27 cellular contexts compared by ENCODE assay signal in genomic region chr20:58569211-58570125, GRCh38. TPM values are rescaled to one million over a fixed set of nuclear protein-coding genes. Genes with fewer than 3 reads are reported as not detected.
A peak's percentile ranks its signal among the peaks of the same experiment; 100 is the strongest.
DNase-seq lines count a peak whose midpoint lies in the region; ATAC-seq, FAIRE-seq and TF ChIP-seq lines count a peak whose summit lies in the region.
"Had no signal": no experiment of that assay in that cellular context is flagged by ENCODE, and none has a peak within 500 bp of the region (broad histone marks: within the 10 kb centered on the region; RNA-seq: fewer than 3 reads in every experiment).

No MANE protein-coding gene starts in this region.

- H3K36me3 Mint-ChIP-seq in GM23338 (ENCODE audit: low read depth), result no peaks in the 10 kb centered on the region
- no peaks in the 10 kb centered on the region for H3K36me3 Mint-ChIP-seq in chondrocyte (ENCODE audit: low read depth)
- H3K36me3 Mint-ChIP-seq: activated CD8-positive, alpha-beta memory T cell treated with anti-CD3 and anti-CD28 coated beads, Interleukin-2, amount 10 ng/mL, durations not matched to agents 7 days and 5 days; activated naive CD8-positive, alpha-beta T cell treated with anti-CD3 and anti-CD28 coated beads for 36 hours; stimulated activated effector memory CD8-positive, alpha-beta T cell treated with anti-CD3 and anti-CD28 coated beads, Interleukin-12 subunit alpha, Interleukin-12 subunit beta, amount 100 ng/mL, for 72 hours; T-cell had no signal

- no peaks in the 10 kb centered on the region for H3K9me3 Mint-ChIP-seq in GM23338
- H3K9me3 Mint-ChIP-seq in chondrocyte (ENCODE audit: low read depth), result no peaks in the 10 kb centered on the region
- H3K9me3 Mint-ChIP-seq: activated naive CD8-positive, alpha-beta T cell treated with anti-CD3 and anti-CD28 coated beads for 36 hours; activated T-helper 1 cell treated with anti-CD3 and anti-CD28 coated beads, Interleukin-12 subunit alpha, Interleukin-12 subunit beta, Interleukin-2, Interleukin-4 antibody, amounts not matched to agents 30 ng/mL and 10 ng/mL and 1 ng/mL, durations not matched to agents 14 hours and 24 hours and 36 hours; stimulated activated effector memory CD8-positive, alpha-beta T cell treated with anti-CD3 and anti-CD28 coated beads, Interleukin-12 subunit alpha, Interleukin-12 subunit beta, amount 100 ng/mL, for 72 hours; T-cell had no signal

- FAIRE-seq in GM19239 (lab: Jason Lieb, UNC), result no peak
- FAIRE-seq: D721Med, frontal cortex, islet of Langerhans had no signal

- ATAC-seq in GM23338 (peak; percentile 61), psoas muscle (no peak), body of pancreas (no peak), GM18505 (IDR thresholded peaks at IDR 0.05; ENCODE audit: unreplicated experiment) (no peak)
- ATAC-seq: activated CD8-positive, alpha-beta memory T cell treated with anti-CD3 and anti-CD28 coated beads, Interleukin-2, amount 10 ng/mL, durations not matched to agents 7 days and 5 days; stimulated activated effector memory CD8-positive, alpha-beta T cell treated with anti-CD3 and anti-CD28 coated beads, Interleukin-12 subunit alpha, Interleukin-12 subunit beta, amount 100 ng/mL, for 72 hours; T-cell had no signal

- no peak overlapping the region for H3K4me2 ChIP-seq in GM23338

- H3K27ac Mint-ChIP-seq in GM23338 (no peak overlapping the region), chondrocyte (ENCODE audit: unreplicated experiment) (peak overlapping the region; percentile 74)
- H3K27ac Mint-ChIP-seq: activated CD8-positive, alpha-beta memory T cell treated with anti-CD3 and anti-CD28 coated beads, Interleukin-2, amount 10 ng/mL, durations not matched to agents 7 days and 5 days; activated naive CD8-positive, alpha-beta T cell treated with anti-CD3 and anti-CD28 coated beads for 36 hours; activated T-helper 1 cell treated with anti-CD3 and anti-CD28 coated beads, Interleukin-12 subunit alpha, Interleukin-12 subunit beta, Interleukin-2, Interleukin-4 antibody, amounts not matched to agents 30 ng/mL and 10 ng/mL and 1 ng/mL, durations not matched to agents 14 hours and 24 hours and 36 hours; stimulated activated effector memory CD8-positive, alpha-beta T cell treated with anti-CD3 and anti-CD28 coated beads, Interleukin-12 subunit alpha, Interleukin-12 subunit beta, amount 100 ng/mL, for 72 hours; T-cell had no signal

- no peak for TF ChIP-seq CTCF in GM23338 (conservative IDR thresholded peaks at IDR 0.05; ENCODE audit: low read depth in 2 of 2)
- no peak for TF ChIP-seq CTCF in NB4 (IDR thresholded peaks at IDR 0.05; ENCODE audit: low read depth, low read length)
- TF ChIP-seq CTCF in chondrocyte (IDR thresholded peaks at IDR 0.05), result no peak
- TF ChIP-seq CTCF in ovary (IDR thresholded peaks at IDR 0.05), result no peak
- no peak for TF ChIP-seq CTCF in psoas muscle (IDR thresholded peaks at IDR 0.05)
- no peak for TF ChIP-seq CTCF in body of pancreas (IDR thresholded peaks at IDR 0.05)

- WGBS in ovary, 3 donors, result 39 to 40% (median 39%) methylated on average over 29 of the region's 29 CpGs
- WGBS in psoas muscle, 3 donors, result 47 to 59% (median 57%) methylated on average over 29 of the region's 29 CpGs
- WGBS in body of pancreas, 2 donors, result 51 to 60% methylated on average over 25 to 29 of the region's 29 CpGs

- intact Hi-C loops in ovary (cut with DNase I), result no loop called here
- intact Hi-C loops in psoas muscle (cut with DNase I), result no loop called here
- intact Hi-C loops in body of pancreas (cut with DNase I), result no loop called here

- H3K27ac ChIP-seq in GM23338 (ENCODE audit: low read depth), result no peak overlapping the region
- H3K27ac ChIP-seq in ovary, result peak overlapping the region in 1 of 2 donors; percentile 46
- no peak overlapping the region for H3K27ac ChIP-seq in psoas muscle
- H3K27ac ChIP-seq in body of pancreas, result no peak overlapping the region
- H3K27ac ChIP-seq: esophagus muscularis mucosa, GM23248, suprapubic skin had no signal

- no peak for TF ChIP-seq POLR2A in NB4 (IDR thresholded peaks at IDR 0.05; ENCODE audit: extremely low read depth, insufficient read length)
- TF ChIP-seq POLR2A in ovary (IDR thresholded peaks at IDR 0.05), result no peak
- no peak for TF ChIP-seq POLR2A in body of pancreas (IDR thresholded peaks at IDR 0.05)
- TF ChIP-seq POLR2A in GM18505 (IDR thresholded peaks at IDR 0.05; ENCODE audit: borderline replicate concordance, extremely low read depth, insufficient read depth, insufficient read length), result no peak

- H3K4me3 Mint-ChIP-seq in GM23338, result no peak overlapping the region
- no peak overlapping the region for H3K4me3 Mint-ChIP-seq in chondrocyte (ENCODE audit: unreplicated experiment)
- H3K4me3 Mint-ChIP-seq: activated CD8-positive, alpha-beta memory T cell treated with anti-CD3 and anti-CD28 coated beads, Interleukin-2, amount 10 ng/mL, durations not matched to agents 7 days and 5 days; activated naive CD8-positive, alpha-beta T cell treated with anti-CD3 and anti-CD28 coated beads for 36 hours; activated T-helper 1 cell treated with anti-CD3 and anti-CD28 coated beads, Interleukin-12 subunit alpha, Interleukin-12 subunit beta, Interleukin-2, Interleukin-4 antibody, amounts not matched to agents 30 ng/mL and 10 ng/mL and 1 ng/mL, durations not matched to agents 14 hours and 24 hours and 36 hours; stimulated activated effector memory CD8-positive, alpha-beta T cell treated with anti-CD3 and anti-CD28 coated beads, Interleukin-12 subunit alpha, Interleukin-12 subunit beta, amount 100 ng/mL, for 72 hours; T-cell had no signal

- no peak overlapping the region for H2AFZ ChIP-seq in GM23338
- H2AFZ ChIP-seq: GM23248 had no signal

- H3K27me3 ChIP-seq in GM23338 (ENCODE audit: insufficient read depth) (no peaks in the 10 kb centered on the region), ovary (no peaks in the 10 kb centered on the region), psoas muscle (ENCODE audit: insufficient read depth in 3 of 3, low read length in 2 of 3) (peaks cover 0 to 14% (median 5%) of the 10 kb centered on the region in 3 donors), body of pancreas (no peaks in the 10 kb centered on the region)
- H3K27me3 ChIP-seq: esophagus muscularis mucosa had no signal

- peaks cover 9% of the 10 kb centered on the region; the same call in 2 of the 3 replicates for H3K4me1 Mint-ChIP-seq in GM23338
- peaks cover 56% of the 10 kb centered on the region for H3K4me1 Mint-ChIP-seq in chondrocyte (ENCODE audit: low read depth)
- H3K4me1 Mint-ChIP-seq: activated CD8-positive, alpha-beta memory T cell treated with anti-CD3 and anti-CD28 coated beads, Interleukin-2, amount 10 ng/mL, durations not matched to agents 7 days and 5 days; activated naive CD8-positive, alpha-beta T cell treated with anti-CD3 and anti-CD28 coated beads for 36 hours; stimulated activated effector memory CD8-positive, alpha-beta T cell treated with anti-CD3 and anti-CD28 coated beads, Interleukin-12 subunit alpha, Interleukin-12 subunit beta, amount 100 ng/mL, for 72 hours had no signal

- H3F3A ChIP-seq in GM23338 (replicated peaks; ENCODE audit: low read depth), result no peaks in the 10 kb centered on the region

- no peaks in the 10 kb centered on the region for H3K36me3 ChIP-seq in GM23338 (ENCODE audit: insufficient read depth)
- H3K36me3 ChIP-seq in ovary, result no peaks in the 10 kb centered on the region
- no peaks in the 10 kb centered on the region for H3K36me3 ChIP-seq in psoas muscle (ENCODE audit: insufficient read depth in 1 of 2, low read depth in 1 of 2)
- H3K36me3 ChIP-seq in body of pancreas (replicated peaks in 1 of 2; ENCODE audit: insufficient read depth in 1 of 2, low read depth in 2 of 2), result no peaks in the 10 kb centered on the region
- H3K36me3 ChIP-seq: esophagus muscularis mucosa, suprapubic skin had no signal

- no peaks in the 10 kb centered on the region for H4K20me1 ChIP-seq in GM23338 (replicated peaks; ENCODE audit: insufficient read depth)

- no peaks in the 10 kb centered on the region for H3K79me2 ChIP-seq in GM23338 (replicated peaks; ENCODE audit: insufficient read depth)

- H3K27me3 Mint-ChIP-seq in GM23338 (ENCODE audit: insufficient read depth, low read depth, poor library complexity) (no peaks in the 10 kb centered on the region), chondrocyte (ENCODE audit: low read depth) (peaks cover 2% of the 10 kb centered on the region)
- H3K27me3 Mint-ChIP-seq: activated naive CD8-positive, alpha-beta T cell treated with anti-CD3 and anti-CD28 coated beads for 36 hours had no signal

- TF ChIP-seq EP300 in ovary (IDR thresholded peaks at IDR 0.05), result no peak

- H3K9me2 ChIP-seq in GM23338 (ENCODE audit: insufficient read depth), result no peaks in the 10 kb centered on the region

- H3K4me1 ChIP-seq in GM23338 (ENCODE audit: insufficient read depth) (no peaks in the 10 kb centered on the region), ovary (ENCODE audit: insufficient read depth) (peaks cover 5% of the 10 kb centered on the region), psoas muscle (no peaks in the 10 kb centered on the region), body of pancreas (no peaks in the 10 kb centered on the region)
- H3K4me1 ChIP-seq: suprapubic skin had no signal

- no peaks in the 10 kb centered on the region for H3K9me3 ChIP-seq in ovary
- no peaks in the 10 kb centered on the region for H3K9me3 ChIP-seq in psoas muscle
- no peaks in the 10 kb centered on the region for H3K9me3 ChIP-seq in body of pancreas
- H3K9me3 ChIP-seq: esophagus muscularis mucosa, suprapubic skin had no signal

- no peak overlapping the region for H3K4me3 ChIP-seq in GM23338
- H3K4me3 ChIP-seq in NB4 (ENCODE audit: low read depth, low read length), result no peak overlapping the region
- H3K4me3 ChIP-seq in ovary, result no peak overlapping the region
- H3K4me3 ChIP-seq in psoas muscle, result no peak overlapping the region
- H3K4me3 ChIP-seq in body of pancreas, result no peak overlapping the region
- H3K4me3 ChIP-seq: esophagus muscularis mucosa, GM23248, suprapubic skin had no signal

- DNase-seq in GM23338 (ENCODE audit: low spot score) (no peak), NB4 (ENCODE audit: low read depth) (peak; percentile 67), chondrocyte (ENCODE audit: low spot score) (peak; percentile 78), ovary (peak; percentile 25 to 65 (median 50)), psoas muscle (no peak), body of pancreas (no peak), GM19239 (ENCODE audit: insufficient read length, low spot score) (no peak)
- DNase-seq: activated CD4-positive, alpha-beta T cell treated with anti-CD3 and anti-CD28 coated beads for 48 hours; activated CD8-positive, alpha-beta memory T cell treated with anti-CD3 and anti-CD28 coated beads, Interleukin-2, amount 10 ng/mL, durations not matched to agents 7 days and 5 days; activated naive CD8-positive, alpha-beta T cell treated with anti-CD3 and anti-CD28 coated beads for 36 hours; effector memory CD4-positive, alpha-beta T cell; GM23248; hypothalamus; NCI-H1694; NCI-H2171 treated with DMSO at 0.1 percent for 48 hours; NCI-H524 treated with DMSO at 0.1 percent for 48 hours; stimulated activated CD4-positive, alpha-beta T cell treated with anti-CD3 and anti-CD28 coated beads, Interleukin-1b, Interleukin-23, amount 100 ng/mL, for 48 hours; T-cell had no signal

RNA-seq across cellular contexts. Expression of gene APCDD1L, which starts 54.3 kb away (rescaled TPM):
- 4.6 and 10.9 TPM in 2 replicates for total RNA-seq in GM23338 (2014; rRNA removed; shearing (Covaris generic))
- polyA plus RNA-seq in GM23338 (2016; fragmentation: Nextera tagmentation; extraction: Ambion mirVana), result 1.3 and 1.8 TPM in 2 replicates
- 20.7 to 26.3 TPM (median 22.5 TPM) in 3 replicates for total RNA-seq in chondrocyte
- under 1 TPM in 1 of 7 donors, not detected in 6; 0.08 TPM for total RNA-seq in ovary
- under 1 TPM in 1 of 2 donors, not detected in 1; 0.62 TPM for polyA plus RNA-seq in ovary
- 1 to 10 TPM in 1 of 4 donors, under 1 TPM in 3; 0.14 to 1.2 (median 0.18) TPM for total RNA-seq in psoas muscle
- polyA plus RNA-seq in psoas muscle, result under 1 TPM; 0.03 to 0.10 (median 0.07) TPM
- 1 to 10 TPM in 1 of 2 donors, not detected in 1; 1.3 TPM for total RNA-seq in body of pancreas
- total RNA-seq: activated CD8-positive, alpha-beta memory T cell treated with anti-CD3 and anti-CD28 coated beads, Interleukin-2, amount 10 ng/mL, durations not matched to agents 7 days and 5 days; activated naive CD8-positive, alpha-beta T cell treated with anti-CD3 and anti-CD28 coated beads for 36 hours; activated T-helper 1 cell treated with anti-CD3 and anti-CD28 coated beads, Interleukin-12 subunit alpha, Interleukin-12 subunit beta, Interleukin-2, Interleukin-4 antibody, amounts not matched to agents 30 ng/mL and 10 ng/mL and 1 ng/mL, durations not matched to agents 14 hours and 24 hours and 36 hours; frontal cortex; lung microvascular endothelial cell; T-cell had no signal

Comparison
In these comparisons a context has a peak if more than half of its experiments do, and no peak if none do; other contexts are left out.
1. DNase-seq: peak in NB4 (single experiment), chondrocyte (single experiment) and ovary (5 of 5); none in GM23338 (single experiment), psoas muscle (0 of 2), body of pancreas (0 of 4) and GM19239 (single experiment).